Comparison of ENCODE assay signal across 20 cellular contexts in genomic region chr17:82076018-82076784, GRCh38. TPM values are rescaled to one million over a fixed set of nuclear protein-coding genes. Genes with fewer than 3 reads are reported as not detected.
DNase-seq lines count a peak whose midpoint lies in the region; ATAC-seq and TF ChIP-seq lines count a peak whose summit lies in the region.
"Had no signal": no experiment of that assay in that cellular context is flagged by ENCODE, and none has a peak within 500 bp of the region (broad histone marks: within the 10 kb centered on the region; RNA-seq: fewer than 3 reads in every experiment).

No MANE protein-coding gene starts in this region.

- peak overlapping the region; percentile 67 for H3K27ac ChIP-seq in RWPE1
- H3K27ac ChIP-seq: gastroesophageal sphincter, upper lobe of left lung had no signal

- H3K27ac Mint-ChIP-seq in activated naive CD8-positive, alpha-beta T cell treated with anti-CD3 and anti-CD28 coated beads for 36 hours, result peak overlapping the region; percentile 29
- no peak overlapping the region for H3K27ac Mint-ChIP-seq in activated naive CD8-positive, alpha-beta T cell treated with anti-CD3 and anti-CD28 coated beads, Interleukin-2, amount 50 U/mL, for 24 hours
- H3K27ac Mint-ChIP-seq: stimulated activated effector memory CD8-positive, alpha-beta T cell treated with anti-CD3 and anti-CD28 coated beads, Interleukin-12 subunit alpha, Interleukin-12 subunit beta, amount 100 ng/mL, for 72 hours had no signal

- CTCF ChIA-PET in RWPE1 (lab: Yijun Ruan, JAX), result interaction anchor here (0.5 to 1.1 kb wide), 4 partner anchors 13 to 374 kb away, joined by 3 to 5 read pairs (median 3); no protein-coding TSS in a partner anchor

- no peaks in the 10 kb centered on the region for H3K9me3 Mint-ChIP-seq in activated naive CD8-positive, alpha-beta T cell treated with anti-CD3 and anti-CD28 coated beads for 36 hours
- H3K9me3 Mint-ChIP-seq in activated naive CD8-positive, alpha-beta T cell treated with anti-CD3 and anti-CD28 coated beads, Interleukin-2, amount 50 U/mL, for 24 hours, result no peaks in the 10 kb centered on the region
- H3K9me3 Mint-ChIP-seq: stimulated activated effector memory CD8-positive, alpha-beta T cell treated with anti-CD3 and anti-CD28 coated beads, Interleukin-12 subunit alpha, Interleukin-12 subunit beta, amount 100 ng/mL, for 72 hours had no signal

- no peaks in the 10 kb centered on the region for H3K9me3 ChIP-seq in MG63
- H3K9me3 ChIP-seq: breast epithelium, gastroesophageal sphincter, upper lobe of left lung had no signal

- peaks cover 6% of the 10 kb centered on the region for H3K36me3 Mint-ChIP-seq in activated naive CD8-positive, alpha-beta T cell treated with anti-CD3 and anti-CD28 coated beads for 36 hours
- peaks cover 9% of the 10 kb centered on the region for H3K36me3 Mint-ChIP-seq in activated naive CD8-positive, alpha-beta T cell treated with anti-CD3 and anti-CD28 coated beads, Interleukin-2, amount 50 U/mL, for 24 hours (ENCODE audit: low read depth)

- H3K4me3 ChIP-seq in fibroblast of mammary gland (ENCODE audit: control insufficient read depth, low read depth, low read length) (no peak overlapping the region), MG63 (no peak overlapping the region)
- H3K4me3 ChIP-seq: breast epithelium, gastroesophageal sphincter, upper lobe of left lung had no signal

- DNase-seq in activated naive CD8-positive, alpha-beta T cell treated with anti-CD3 and anti-CD28 coated beads for 36 hours, result no peak
- no peak for DNase-seq in activated naive CD8-positive, alpha-beta T cell treated with anti-CD3 and anti-CD28 coated beads, Interleukin-2, amount 50 U/mL, for 24 hours
- no peak for DNase-seq in RWPE1 (ENCODE audit: low spot score)
- peak; percentile 35 for DNase-seq in fibroblast of mammary gland (ENCODE audit: low read depth)
- no peak for DNase-seq in NCI-H2196 treated with DMSO at 0.1 percent for 48 hours (lab: John Stamatoyannopoulos, UW; ENCODE audit: unreplicated experiment)
- no peak for DNase-seq in MG63
- DNase-seq: activated CD4-positive, CD25-positive, alpha-beta regulatory T cell; activated CD8-positive, alpha-beta memory T cell treated with anti-CD3 and anti-CD28 coated beads for 24 hours; erythroblast; left colon; midbrain; NCI-H1694; NCI-H446; SIG-M5 had no signal

- H3K27me3 ChIP-seq in MG63, result peaks cover 2% of the 10 kb centered on the region; the same call in 1 of the 2 replicates
- H3K27me3 ChIP-seq: breast epithelium, gastroesophageal sphincter, upper lobe of left lung had no signal

- H3K4me1 Mint-ChIP-seq in activated naive CD8-positive, alpha-beta T cell treated with anti-CD3 and anti-CD28 coated beads for 36 hours, result no peaks in the 10 kb centered on the region
- no peaks in the 10 kb centered on the region for H3K4me1 Mint-ChIP-seq in activated naive CD8-positive, alpha-beta T cell treated with anti-CD3 and anti-CD28 coated beads, Interleukin-2, amount 50 U/mL, for 24 hours
- H3K4me1 Mint-ChIP-seq: stimulated activated effector memory CD8-positive, alpha-beta T cell treated with anti-CD3 and anti-CD28 coated beads, Interleukin-12 subunit alpha, Interleukin-12 subunit beta, amount 100 ng/mL, for 72 hours had no signal

- TF ChIP-seq CTCF in RWPE1 (conservative IDR thresholded peaks at IDR 0.05; ENCODE audit: low read depth), result no peak
- TF ChIP-seq CTCF in fibroblast of mammary gland (conservative IDR thresholded peaks at IDR 0.05; ENCODE audit: control insufficient read depth, insufficient read depth, low read depth, low read length), result no peak

- POLR2A ChIA-PET in RWPE1 (lab: Yijun Ruan, JAX; ENCODE audit: low non-redundant PET), result interaction anchor here (0.6 to 1.0 kb wide), 2 partner anchors 9 to 14 kb away, joined by 3 to 5 read pairs; no protein-coding TSS in a partner anchor

- no peaks in the 10 kb centered on the region for H3K27me3 Mint-ChIP-seq in activated naive CD8-positive, alpha-beta T cell treated with anti-CD3 and anti-CD28 coated beads for 36 hours
- H3K27me3 Mint-ChIP-seq in activated naive CD8-positive, alpha-beta T cell treated with anti-CD3 and anti-CD28 coated beads, Interleukin-2, amount 50 U/mL, for 24 hours, result no peaks in the 10 kb centered on the region

- H3K4me3 Mint-ChIP-seq in activated naive CD8-positive, alpha-beta T cell treated with anti-CD3 and anti-CD28 coated beads for 36 hours, result no peak overlapping the region
- H3K4me3 Mint-ChIP-seq in activated naive CD8-positive, alpha-beta T cell treated with anti-CD3 and anti-CD28 coated beads, Interleukin-2, amount 50 U/mL, for 24 hours, result no peak overlapping the region
- H3K4me3 Mint-ChIP-seq: stimulated activated effector memory CD8-positive, alpha-beta T cell treated with anti-CD3 and anti-CD28 coated beads, Interleukin-12 subunit alpha, Interleukin-12 subunit beta, amount 100 ng/mL, for 72 hours had no signal

- H3K36me3 ChIP-seq in MG63, result peaks cover 38% of the 10 kb centered on the region

- no peak for ATAC-seq in activated naive CD8-positive, alpha-beta T cell treated with anti-CD3 and anti-CD28 coated beads, Interleukin-2, amount 50 U/mL, for 24 hours
- no peak for ATAC-seq in HG03196 (IDR thresholded peaks at IDR 0.05; ENCODE audit: unreplicated experiment)
- no peak for ATAC-seq in GM21526 (IDR thresholded peaks at IDR 0.05; ENCODE audit: low FRiP score, unreplicated experiment)
- ATAC-seq: gastroesophageal sphincter, left colon had no signal

RNA-seq across cellular contexts. Expression of gene DUS1L, which starts 10.6 kb away (rescaled TPM):
- total RNA-seq in activated naive CD8-positive, alpha-beta T cell treated with anti-CD3 and anti-CD28 coated beads for 36 hours, result 100 to 1,000 TPM; 175 to 190 TPM
- total RNA-seq in MG63 (2014; rRNA removed; shearing (Covaris generic); ENCODE audit: low replicate concordance), result 104 and 123 TPM in 2 replicates

RNA-seq across cellular contexts. Expression of gene FASN, which starts 21.8 kb away (rescaled TPM):
- 100 to 1,000 TPM; 282 to 287 TPM for total RNA-seq in activated naive CD8-positive, alpha-beta T cell treated with anti-CD3 and anti-CD28 coated beads for 36 hours
- total RNA-seq in MG63 (2014; rRNA removed; shearing (Covaris generic); ENCODE audit: low replicate concordance), result 112 and 125 TPM in 2 replicates

RNA-seq across cellular contexts. Expression of gene GPS1, which starts 24.5 kb away (rescaled TPM):
- total RNA-seq in activated naive CD8-positive, alpha-beta T cell treated with anti-CD3 and anti-CD28 coated beads for 36 hours, result 100 to 1,000 TPM in 1 of 2 experiments, 10 to 100 TPM in 1; 94.2 to 103 TPM
- 103 and 181 TPM in 2 replicates for total RNA-seq in MG63 (2014; rRNA removed; shearing (Covaris generic); ENCODE audit: low replicate concordance)

RNA-seq across cellular contexts. Expression of gene RFNG, which starts 24.6 kb away (rescaled TPM):
- total RNA-seq in activated naive CD8-positive, alpha-beta T cell treated with anti-CD3 and anti-CD28 coated beads for 36 hours, result 10 to 100 TPM; 13.9 to 14.5 TPM
- total RNA-seq in MG63 (2014; rRNA removed; shearing (Covaris generic); ENCODE audit: low replicate concordance), result 41.2 and 41.6 TPM in 2 replicates

RNA-seq across cellular contexts. Expression of gene DCXR, which starts 38.7 kb away (rescaled TPM):
- total RNA-seq in activated naive CD8-positive, alpha-beta T cell treated with anti-CD3 and anti-CD28 coated beads for 36 hours, result 100 to 1,000 TPM in 1 of 2 experiments, 10 to 100 TPM in 1; 93.3 to 104 TPM
- total RNA-seq in MG63 (2014; rRNA removed; shearing (Covaris generic); ENCODE audit: low replicate concordance), result 44.0 and 73.1 TPM in 2 replicates
